ENCODE assay signal across 8 cellular contexts in the genomic region with DNA sequence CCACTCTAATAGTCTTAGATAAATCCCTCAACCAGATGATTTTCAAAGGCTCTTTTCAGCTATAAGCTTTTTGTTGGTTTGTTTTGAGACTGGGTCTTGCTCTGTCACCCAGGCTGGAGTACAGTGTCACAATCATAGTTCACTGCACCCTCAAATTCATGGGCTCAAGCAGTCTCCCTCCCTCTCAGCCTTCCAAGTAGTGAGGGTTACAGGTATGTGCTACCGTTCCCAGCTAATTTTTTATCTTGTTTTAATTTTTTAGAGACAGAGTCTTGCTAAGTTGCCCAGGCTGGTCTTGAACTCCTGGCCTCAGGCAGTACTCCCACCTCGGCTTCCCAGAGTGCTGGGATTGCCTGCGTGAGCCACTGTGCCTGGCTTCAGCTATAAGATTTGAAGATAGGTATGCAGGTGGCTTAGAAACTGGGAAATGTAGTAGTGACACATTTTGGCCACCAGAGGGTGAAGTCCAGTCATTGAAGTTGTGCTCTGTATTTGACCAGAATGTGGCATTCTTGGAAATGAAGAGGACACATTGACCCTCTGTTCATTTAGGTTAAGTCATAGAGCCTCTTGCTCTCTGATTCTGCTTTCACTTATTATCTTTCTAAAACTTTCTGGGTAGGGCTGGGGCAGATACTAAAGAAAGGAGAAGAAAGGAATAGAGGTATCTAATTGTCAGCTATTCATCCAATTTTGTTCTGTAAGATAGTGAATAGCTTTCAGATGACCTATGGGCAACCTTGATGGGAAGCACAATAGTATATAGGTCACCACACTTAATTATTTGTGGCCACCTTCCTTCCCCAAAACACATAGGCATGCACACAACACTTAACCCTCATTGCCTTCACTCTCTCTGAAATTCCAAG. TPM values are rescaled to one million over a fixed set of nuclear protein-coding genes. Genes with fewer than 3 reads are reported as not detected.
DNase-seq lines count a peak whose midpoint lies in the region; ATAC-seq and TF ChIP-seq lines count a peak whose summit lies in the region.

No MANE protein-coding gene starts in this region.

- H3K4me1 ChIP-seq in esophagus muscularis mucosa, result peaks cover 7 to 13% (median 11%) of the 10 kb centered on the region in 4 donors

- WGBS in esophagus muscularis mucosa, result 53% methylated on average over 3 of the region's 3 CpGs

- H3K9me3 Mint-ChIP-seq in T-cell (no peaks in the 10 kb centered on the region), nephron (no peaks in the 10 kb centered on the region)

- no peaks in the 10 kb centered on the region for H3K9me3 ChIP-seq in esophagus muscularis mucosa

- peaks cover 38 to 43% (median 43%) of the 10 kb centered on the region in 3 donors for H3K4me1 Mint-ChIP-seq in T-cell
- peaks cover 29% of the 10 kb centered on the region for H3K4me1 Mint-ChIP-seq in nephron

- CTCF ChIA-PET in BJ (lab: Yijun Ruan, JAX) (interaction anchor here (0.5 to 6.5 kb wide), 35 partner anchors 8 to 304 kb away, joined by 3 to 79 read pairs (median 5); no protein-coding TSS in a partner anchor), GM10248 (lab: Yijun Ruan, JAX) (interaction anchor here (0.6 to 6.2 kb wide), 40 partner anchors 8 to 1442 kb away, joined by 3 to 82 read pairs (median 4); partner anchors contain the start of genes LOXL4 and R3HCC1L), T-cell (lab: Charles Lee) (interaction anchor here (0.6 to 2.1 kb wide), 12 partner anchors 8 to 237 kb away, joined by 3 to 8 read pairs (median 4); partner anchors contain the start of gene R3HCC1L (in 1 of the 2))

- H3K4me3 ChIP-seq in BJ (ENCODE audit: low read depth, low read length) (no peak overlapping the region), esophagus muscularis mucosa (no peak overlapping the region)
- H3K4me3 ChIP-seq in Jurkat, Clone E6-1 (ENCODE audit: low read length), result no peak overlapping the region

- TF ChIP-seq POLR2A in esophagus muscularis mucosa (IDR thresholded peaks at IDR 0.05; ENCODE audit: low read depth), result no peak

- H3K27me3 Mint-ChIP-seq in T-cell (no peaks in the 10 kb centered on the region), nephron (ENCODE audit: low read depth) (no peaks in the 10 kb centered on the region)

- H3K27ac Mint-ChIP-seq in T-cell (no peak overlapping the region), nephron (no peak overlapping the region)

- H3K36me3 ChIP-seq in BJ (ENCODE audit: control insufficient read depth, insufficient read depth, low read length) (peaks cover 3% of the 10 kb centered on the region), esophagus muscularis mucosa (peaks cover 0 to 17% (median 5%) of the 10 kb centered on the region in 4 donors)

- H3K27me3 ChIP-seq in BJ (ENCODE audit: control insufficient read depth, insufficient read depth, low read length) (no peaks in the 10 kb centered on the region), esophagus muscularis mucosa (no peaks in the 10 kb centered on the region)

- POLR2A ChIA-PET in BJ (lab: Charles Lee) (no interaction called here), GM10248 (lab: Yijun Ruan, JAX) (no interaction called here), T-cell (lab: Charles Lee) (no interaction called here)

- no peak for DNase-seq in BJ (ENCODE audit: low read depth)
- peak; percentile 33 for DNase-seq in GM10248 (ENCODE audit: extremely low spot score)
- DNase-seq in Jurkat, Clone E6-1 (ENCODE audit: low read depth, low spot score), result peak; percentile 52
- peak in 8 of 34 experiments; percentile 1 to 18 (median 4) for DNase-seq in T-cell
- no peak for DNase-seq in esophagus muscularis mucosa (ENCODE audit: extremely low spot score)
- DNase-seq in T-helper 9 cell, result no peak

- ATAC-seq in T-cell (replicated peaks in 1 of 4), result peak in 3 of 4 experiments; percentile 31 to 54 (median 42)
- no peak for ATAC-seq in GM21526 (IDR thresholded peaks at IDR 0.05; ENCODE audit: low FRiP score, unreplicated experiment)

- H3K4me3 Mint-ChIP-seq in T-cell (no peak overlapping the region), nephron (no peak overlapping the region)

- TF ChIP-seq EP300 in esophagus muscularis mucosa (IDR thresholded peaks at IDR 0.05), result no peak

- intact Hi-C loops in esophagus muscularis mucosa (cut with DNase I), result loop anchor here (1.0 kb wide), 1 partner anchor 139 kb away; no protein-coding TSS in a partner anchor

- TF ChIP-seq CTCF in BJ (IDR thresholded peaks at IDR 0.05; ENCODE audit: insufficient read depth, low read depth, low read length), result peak; percentile 80
- peak; percentile 73 for TF ChIP-seq CTCF in GM10248 (IDR thresholded peaks at IDR 0.05; ENCODE audit: control extremely low read depth, extremely low read depth, low read depth, missing control alignments)
- peak; percentile 67 to 82 (median 75) for TF ChIP-seq CTCF in esophagus muscularis mucosa (IDR thresholded peaks at IDR 0.05)
- peak; percentile 69 to 78 (median 76) for TF ChIP-seq CTCF in nephron (IDR thresholded peaks at IDR 0.05; ENCODE audit: unreplicated experiment in 3 of 3)

- H3K27ac ChIP-seq in esophagus muscularis mucosa (replicated peaks in 1 of 4), result no peak overlapping the region

- H3K36me3 Mint-ChIP-seq in T-cell (peaks cover 50% of the 10 kb centered on the region), nephron (ENCODE audit: low read depth) (peaks cover 26% of the 10 kb centered on the region)

RNA-seq across cellular contexts. Expression of gene R3HCC1L, which starts 36.0 kb away (rescaled TPM):
- polyA plus RNA-seq in BJ (2011; rRNA removed), result 5.6 and 11.6 TPM in 2 replicates
- 7.4 and 8.3 TPM in 2 replicates for polyA minus RNA-seq in BJ (2011; rRNA and poly(A)+ RNA removed)
- 13.8 TPM for polyA plus RNA-seq in Jurkat, Clone E6-1 (2012; ENCODE audit: insufficient read depth, insufficient read length)
- total RNA-seq in T-cell (10 to 100 TPM; 21.5 to 23.4 (median 22.6) TPM), esophagus muscularis mucosa (10 to 100 TPM in 1 of 4 donors, 1 to 10 TPM in 3; 9.0 to 11.6 (median 9.9) TPM)

Comparison
In these comparisons a context has a peak if more than half of its experiments do, and no peak if none do; other contexts are left out.
1. DNase-seq: peak in GM10248 (single experiment) and Jurkat, Clone E6-1 (single experiment); none in BJ (single experiment), esophagus muscularis mucosa (single experiment) and T-helper 9 cell (single experiment).
2. Peak in every context shown above with its lines, with median percentiles within 50 percentile points of each other: CTCF ChIP-seq.